8 cellular contexts compared by ENCODE assay signal in the genomic region with DNA sequence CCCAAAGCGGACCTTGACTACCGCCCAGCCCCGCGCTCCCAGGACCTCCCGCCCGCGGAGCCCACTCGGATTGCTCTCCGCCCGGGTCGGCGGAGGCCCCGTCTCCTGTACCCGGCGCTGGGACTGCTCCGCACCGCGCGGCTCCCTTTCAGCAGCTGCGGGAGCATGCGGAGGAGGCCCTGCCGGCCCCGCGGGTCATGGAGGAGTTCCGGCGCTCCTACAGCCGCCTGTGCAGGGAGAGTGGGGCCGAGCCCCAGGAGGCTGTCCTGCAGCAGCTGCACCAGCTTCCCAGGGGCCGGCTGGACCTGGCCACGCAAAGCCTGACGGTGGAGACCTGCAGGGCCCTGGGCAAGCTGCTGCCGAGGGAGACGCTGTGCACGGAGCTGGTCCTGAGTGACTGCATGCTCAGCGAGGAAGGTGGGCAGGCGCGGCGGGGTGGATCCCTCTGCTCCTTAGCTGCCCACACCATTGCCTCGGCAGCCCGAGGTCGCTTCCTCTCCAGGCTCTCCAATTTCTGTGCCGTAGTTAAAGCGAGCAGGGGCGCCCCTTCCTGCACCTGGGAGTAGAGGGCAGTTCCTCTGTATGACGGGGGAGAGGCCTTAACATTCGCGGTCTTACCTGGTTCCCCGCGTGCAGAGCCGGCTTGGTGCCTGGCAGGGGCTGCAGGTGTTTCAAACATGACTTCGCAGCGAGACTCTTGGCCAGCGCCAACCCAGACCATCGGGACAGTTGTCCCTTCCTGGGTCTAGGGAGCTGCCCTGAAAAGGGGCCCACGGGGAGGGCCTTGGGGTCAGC. TPM values are rescaled to one million over a fixed set of nuclear protein-coding genes. Genes with fewer than 3 reads are reported as not detected.
DNase-seq lines count a peak whose midpoint lies in the region; ATAC-seq, FAIRE-seq and TF ChIP-seq lines count a peak whose summit lies in the region.

No MANE protein-coding gene starts in this region.

- no TSS peak for BruUV-seq in GM12878 (replicated peaks; lab: Mats Ljungman, UMichigan)

- peak overlapping the region; percentile 80 for H2AFZ ChIP-seq in GM12878 (ENCODE audit: control insufficient read depth, low read depth, low read length)

- peak overlapping the region; percentile 96 for H3K4me2 ChIP-seq in GM12878 (ENCODE audit: control insufficient read depth, insufficient read depth)

- peak overlapping the region; percentile 7; the same call in 1 of the 2 replicates for H3K27ac ChIP-seq in GM12878 (ENCODE audit: control insufficient read depth, insufficient read depth)
- H3K27ac ChIP-seq in liver (ENCODE audit: low read depth in 1 of 2, low read length in 2 of 2), result no peak overlapping the region
- H3K27ac ChIP-seq in tibial nerve, result peak overlapping the region in 2 of 4 donors; percentile 52 to 70

- no peaks in the 10 kb centered on the region for H3K27me3 ChIP-seq in GM12878 (replicated peaks in 1 of 2; ENCODE audit: control insufficient read depth in 2 of 2, insufficient read depth in 2 of 2, low read length in 1 of 2)
- no peaks in the 10 kb centered on the region for H3K27me3 ChIP-seq in liver (ENCODE audit: control insufficient read depth in 4 of 4, insufficient read depth in 4 of 4, low read length in 3 of 4)
- no peaks in the 10 kb centered on the region for H3K27me3 ChIP-seq in tibial nerve

- CTCF ChIA-PET in GM12878 (lab: Yijun Ruan, JAX), result interaction anchor here (0.6 to 5.0 kb wide), 9 partner anchors 12 to 289 kb away, joined by 3 to 89 read pairs (median 5); partner anchors contain the start of genes DCXR and NOTUM

- 5% methylated on average over 37 of the region's 55 CpGs for WGBS in GM12878 (ENCODE audit: insufficient coverage, insufficient replicate concordance, low lambda C conversion rate, missing lambda C conversion rate)
- WGBS in liver, result 7% methylated on average over 55 of the region's 55 CpGs
- WGBS in tibial nerve, 2 donors, result 4 to 13% methylated on average over 3 to 36 of the region's 55 CpGs

- no peak for TF ChIP-seq RAD21 in GM12878 (IDR thresholded peaks at IDR 0.05; ENCODE audit: insufficient read depth, low read depth, low read length)
- no peak for TF ChIP-seq RAD21 in liver (IDR thresholded peaks at IDR 0.05)

- no peak for TF ChIP-seq EP300 in GM12878 (IDR thresholded peaks at IDR 0.05; ENCODE audit: borderline replicate concordance in 1 of 2, control insufficient read depth in 1 of 2, low read depth in 2 of 2, low read length in 2 of 2)
- no peak for TF ChIP-seq EP300 in tibial nerve (IDR thresholded peaks at IDR 0.05)

- DNase-seq in DMS 273 (lab: John Stamatoyannopoulos, UW; ENCODE audit: unreplicated experiment) (peak; percentile 80), DMS 273 treated with DMSO at 0.1 percent for 48 hours (lab: John Stamatoyannopoulos, UW) (no peak), NCI-H146 (lab: John Stamatoyannopoulos, UW) (peak; percentile 62), GM12878 (ENCODE audit: low read depth, low spot score) (no peak), tibial nerve (ENCODE audit: low spot score in 2 of 2) (no peak), cerebellar nuclear complex (lab: John Stamatoyannopoulos, UW) (no peak)

- H3K36me3 ChIP-seq in GM12878 (ENCODE audit: control insufficient read depth in 2 of 2, insufficient read depth in 2 of 2, low read length in 1 of 2) (no peaks in the 10 kb centered on the region; a peak in 2 of 4 replicates), liver (ENCODE audit: control insufficient read depth in 4 of 4, insufficient read depth in 3 of 4, low read depth in 1 of 4, low read length in 3 of 4) (no peaks in the 10 kb centered on the region), tibial nerve (peaks cover 0 to 36% (median 0%) of the 10 kb centered on the region in 3 donors)

- no peaks in the 10 kb centered on the region for H4K20me1 ChIP-seq in GM12878 (ENCODE audit: control insufficient read depth, insufficient read depth)

- RAD21 ChIA-PET in GM12878 (lab: Charles Lee; ENCODE audit: unreplicated experiment), result interaction anchor here (1.0 to 4.4 kb wide), 6 partner anchors 11 to 131 kb away, joined by 3 to 68 read pairs (median 10); partner anchors contain the start of genes DCXR and NOTUM

- POLR2A ChIA-PET in GM12878 (lab: Charles Lee), result interaction anchor here (0.6 to 2.6 kb wide), 8 partner anchors 14 to 132 kb away, joined by 3 to 13 read pairs (median 4); partner anchors contain the start of genes ALYREF, ANAPC11, DCXR and FASN

- H3K79me2 ChIP-seq in GM12878 (ENCODE audit: control insufficient read depth, insufficient read depth, low read length), result peaks cover 26% of the 10 kb centered on the region

- ATAC-seq in GM21528 (IDR thresholded peaks at IDR 0.05; ENCODE audit: low FRiP score, unreplicated experiment) (peak; percentile 0), GM12878 (peak; percentile 3)

- no peak for FAIRE-seq in GM12878 (lab: Jason Lieb, UNC)

- H3K4me3 ChIP-seq in GM12878 (peak overlapping the region; percentile 95), liver (ENCODE audit: low read depth in 1 of 3, low read length in 3 of 3) (peak overlapping the region; percentile 45 to 75 (median 54)), tibial nerve (peak overlapping the region; percentile 73 to 99 (median 76))

- TF ChIP-seq CTCF in GM12878 (IDR thresholded peaks at IDR 0.05 in 2 of 3, conservative IDR thresholded peaks at IDR 0.05 in 1 of 3; ENCODE audit: control insufficient read depth in 2 of 3, extremely low read depth in 1 of 3, insufficient read depth in 1 of 3, low read depth in 3 of 3, low read length in 3 of 3) (no peak), liver (IDR thresholded peaks at IDR 0.05; ENCODE audit: low read depth, low read length, missing input control) (no peak), tibial nerve (IDR thresholded peaks at IDR 0.05) (no peak)

- in situ Hi-C loops in GM12878 (cut with MboI), result no loop called here

- SMC1A ChIA-PET in GM12878 (lab: Charles Lee; ENCODE audit: uncharacterized antibody, unreplicated experiment), result interaction anchor here (0.9 to 1.7 kb wide), 3 partner anchors 14 to 64 kb away, joined by 3 to 4 read pairs (median 4); partner anchors contain the start of gene DCXR

- TF ChIP-seq POLR2A in GM12878 (IDR thresholded peaks at IDR 0.05; ENCODE audit: low read depth, low read length) (no peak), tibial nerve (IDR thresholded peaks at IDR 0.05) (no peak)

- H3K4me1 ChIP-seq in GM12878 (ENCODE audit: control insufficient read depth, insufficient read depth, low read length) (peaks cover 14% of the 10 kb centered on the region), liver (ENCODE audit: control insufficient read depth in 4 of 4, insufficient read depth in 4 of 4, low read length in 3 of 4) (peaks cover 18 to 68% (median 44%) of the 10 kb centered on the region in 4 donors), tibial nerve (peaks cover 0 to 56% (median 21%) of the 10 kb centered on the region in 4 donors)

- H3K9me3 ChIP-seq in GM12878 (replicated peaks; ENCODE audit: control insufficient read depth, insufficient read depth, low read length) (no peaks in the 10 kb centered on the region), liver (ENCODE audit: control insufficient read depth in 4 of 4, low read length in 3 of 4) (no peaks in the 10 kb centered on the region), tibial nerve (no peaks in the 10 kb centered on the region)

- intact Hi-C loops in GM12878 (cut with micrococcal nuclease; ENCODE audit: unreplicated experiment), result loop anchor here (5.0 kb wide), 1 partner anchor 161 kb away; the partner anchor contains the start of gene P4HB

- peak overlapping the region; percentile 21 for H3K9ac ChIP-seq in GM12878 (ENCODE audit: control insufficient read depth, insufficient read depth, low read length)
- H3K9ac ChIP-seq in liver (ENCODE audit: low read depth in 1 of 2, low read length in 2 of 2), result peak overlapping the region in 1 of 2 donors; percentile 8

RNA-seq across cellular contexts. Expression of gene LRRC45, which starts 0.5 kb away (rescaled TPM):
- 22.5 and 23.4 TPM in 2 replicates for total RNA-seq in GM12878 (2013; cell fraction: nucleolus; rRNA removed)
- total RNA-seq in GM12878 (2014; rRNA removed) (18.6 and 24.2 TPM in 2 replicates), GM12878 (2014; rRNA removed; fragmentation: Illumina TruSeq; extraction: Trizol) (5.9 and 8.9 TPM in 2 replicates), GM12878 (2021) (24.9 and 27.7 TPM in 2 replicates), liver (10 to 100 TPM in 1 of 2 donors, 1 to 10 TPM in 1; 7.2 to 14.1 TPM), tibial nerve (10 to 100 TPM; 13.1 to 25.8 (median 15.3) TPM)
- 2.2 TPM for polyA plus RNA-seq in GM12878 (2011; ENCODE audit: low read depth)
- polyA plus RNA-seq in GM12878 (2011; rRNA removed) (4.5 and 7.7 TPM in 2 replicates), GM12878 (2014; fragmentation: Illumina TruSeq; extraction: Trizol) (2.5 and 3.6 TPM in 2 replicates), GM12878 (2014; fragmentation: Nextera tagmentation; extraction: Ambion mirVana) (under 1 TPM; 0.03 to 0.05 TPM), GM12878 (2014; rRNA removed) (24.2 and 24.4 TPM in 2 replicates), GM12878 (2016; fragmentation: Nextera tagmentation; extraction: Ambion mirVana) (10 to 100 TPM; 12.0 to 13.4 TPM), liver (1 to 10 TPM; 4.0 to 6.8 TPM)
- polyA plus RNA-seq in GM12878 (2011; cell fraction: cytosol; rRNA removed), result 7.3 and 16.6 TPM in 2 replicates
- polyA plus RNA-seq in GM12878 (2011; cell fraction: nucleus; rRNA removed), result 72.6 and 103 TPM in 2 replicates
- 8.6 and 9.9 TPM in 2 replicates for polyA plus RNA-seq in GM12878 (2012)
- polyA minus RNA-seq in GM12878 (2011; rRNA and poly(A)+ RNA removed), result 4.2 and 11.4 TPM in 2 replicates
- polyA minus RNA-seq in GM12878 (2011; cell fraction: cytosol; rRNA and poly(A)+ RNA removed), result 4.7 and 6.4 TPM in 2 replicates
- 12.8 and 27.8 TPM in 2 replicates for polyA minus RNA-seq in GM12878 (2011; cell fraction: nucleus; rRNA and poly(A)+ RNA removed)

RNA-seq across cellular contexts. Expression of gene CENPX, which starts 1.0 kb away (rescaled TPM):
- total RNA-seq in GM12878 (2013; cell fraction: nucleolus; rRNA removed), result 11.1 and 12.5 TPM in 2 replicates
- total RNA-seq in GM12878 (2014; rRNA removed) (84.0 and 101 TPM in 2 replicates), GM12878 (2014; rRNA removed; fragmentation: Illumina TruSeq; extraction: Trizol) (36.1 and 39.4 TPM in 2 replicates), GM12878 (2021) (84.0 and 89.0 TPM in 2 replicates), liver (10 to 100 TPM; 22.5 to 40.6 TPM), tibial nerve (100 to 1,000 TPM in 1 of 4 donors, 10 to 100 TPM in 3; 69.9 to 143 (median 78.0) TPM)
- polyA plus RNA-seq in GM12878 (2011; ENCODE audit: low read depth), result 25.7 TPM
- polyA plus RNA-seq in GM12878 (2011; rRNA removed) (29.3 and 54.8 TPM in 2 replicates), GM12878 (2014; fragmentation: Illumina TruSeq; extraction: Trizol) (4.1 and 26.8 TPM in 2 replicates), GM12878 (2014; fragmentation: Nextera tagmentation; extraction: Ambion mirVana) (10 to 100 TPM; 11.7 to 39.3 TPM), GM12878 (2014; rRNA removed) (111 and 113 TPM in 2 replicates), GM12878 (2016; fragmentation: Nextera tagmentation; extraction: Ambion mirVana) (100 to 1,000 TPM; 181 to 182 TPM), liver (10 to 100 TPM; 49.2 to 83.9 TPM)
- 67.3 and 105 TPM in 2 replicates for polyA plus RNA-seq in GM12878 (2011; cell fraction: cytosol; rRNA removed)
- 77.9 and 82.8 TPM in 2 replicates for polyA plus RNA-seq in GM12878 (2011; cell fraction: nucleus; rRNA removed)
- 34.3 and 37.6 TPM in 2 replicates for polyA plus RNA-seq in GM12878 (2012)
- polyA minus RNA-seq in GM12878 (2011; rRNA and poly(A)+ RNA removed), result 10.0 and 21.6 TPM in 2 replicates
- polyA minus RNA-seq in GM12878 (2011; cell fraction: cytosol; rRNA and poly(A)+ RNA removed), result 10.6 and 11.4 TPM in 2 replicates
- polyA minus RNA-seq in GM12878 (2011; cell fraction: nucleus; rRNA and poly(A)+ RNA removed), result 12.7 and 15.8 TPM in 2 replicates

RNA-seq across cellular contexts. Expression of gene RAC3, which starts 7.8 kb away (rescaled TPM):
- total RNA-seq in GM12878 (2013; cell fraction: nucleolus; rRNA removed), result 2.7 and 4.9 TPM in 2 replicates
- total RNA-seq in GM12878 (2014; rRNA removed) (23.5 and 29.8 TPM in 2 replicates), GM12878 (2014; rRNA removed; fragmentation: Illumina TruSeq; extraction: Trizol) (9.0 and 9.2 TPM in 2 replicates), GM12878 (2021) (14.6 and 16.2 TPM in 2 replicates), liver (1 to 10 TPM; 3.1 to 6.3 TPM), tibial nerve (10 to 100 TPM in 1 of 4 donors, 1 to 10 TPM in 3; 2.4 to 14.7 (median 5.4) TPM)
- 0.71 TPM for polyA plus RNA-seq in GM12878 (2011; ENCODE audit: low read depth)
- polyA plus RNA-seq in GM12878 (2011; rRNA removed) (1.2 and 4.2 TPM in 2 replicates), GM12878 (2014; fragmentation: Illumina TruSeq; extraction: Trizol) (2.8 and 9.8 TPM in 2 replicates), GM12878 (2014; fragmentation: Nextera tagmentation; extraction: Ambion mirVana) (under 1 TPM; 0.11 to 0.16 TPM), GM12878 (2014; rRNA removed) (32.9 and 39.8 TPM in 2 replicates), GM12878 (2016; fragmentation: Nextera tagmentation; extraction: Ambion mirVana) (1 to 10 TPM; 1.7 TPM), liver (1 to 10 TPM in 1 of 2 donors, under 1 TPM in 1; 0.63 to 3.5 TPM)
- 4.7 and 7.5 TPM in 2 replicates for polyA plus RNA-seq in GM12878 (2011; cell fraction: cytosol; rRNA removed)
- 33.2 and 47.4 TPM in 2 replicates for polyA plus RNA-seq in GM12878 (2011; cell fraction: nucleus; rRNA removed)
- 3.4 and 4.9 TPM in 2 replicates for polyA plus RNA-seq in GM12878 (2012)
- polyA minus RNA-seq in GM12878 (2011; rRNA and poly(A)+ RNA removed), result 0.44 and 1.0 TPM in 2 replicates
- 3.1 TPM in 1 of 2 replicates, not detected in the other for polyA minus RNA-seq in GM12878 (2011; cell fraction: cytosol; rRNA and poly(A)+ RNA removed)
- 2.3 and 4.8 TPM in 2 replicates for polyA minus RNA-seq in GM12878 (2011; cell fraction: nucleus; rRNA and poly(A)+ RNA removed)

RNA-seq across cellular contexts. Expression of gene DCXR, which starts 13.9 kb away (rescaled TPM):
- 13.4 and 14.9 TPM in 2 replicates for total RNA-seq in GM12878 (2013; cell fraction: nucleolus; rRNA removed)
- total RNA-seq in GM12878 (2014; rRNA removed) (80.8 and 85.8 TPM in 2 replicates), GM12878 (2014; rRNA removed; fragmentation: Illumina TruSeq; extraction: Trizol) (32.4 and 39.9 TPM in 2 replicates), GM12878 (2021) (110 and 119 TPM in 2 replicates), liver (100 to 1,000 TPM in 1 of 2 donors, 10 to 100 TPM in 1; 58.6 to 504 TPM), tibial nerve (100 to 1,000 TPM; 236 to 347 (median 269) TPM)
- 79.4 TPM for polyA plus RNA-seq in GM12878 (2011; ENCODE audit: low read depth)
- polyA plus RNA-seq in GM12878 (2011; rRNA removed) (29.9 and 66.6 TPM in 2 replicates), GM12878 (2014; fragmentation: Illumina TruSeq; extraction: Trizol) (45.6 and 92.0 TPM in 2 replicates), GM12878 (2014; fragmentation: Nextera tagmentation; extraction: Ambion mirVana) (10 to 100 TPM; 12.3 to 44.8 TPM), GM12878 (2014; rRNA removed) (128 and 151 TPM in 2 replicates), GM12878 (2016; fragmentation: Nextera tagmentation; extraction: Ambion mirVana) (100 to 1,000 TPM; 122 to 139 TPM), liver (1,000 to 10,000 TPM in 1 of 2 donors, 100 to 1,000 TPM in 1; 667 to 1,190 TPM)
- 188 and 195 TPM in 2 replicates for polyA plus RNA-seq in GM12878 (2011; cell fraction: cytosol; rRNA removed)
- 136 and 154 TPM in 2 replicates for polyA plus RNA-seq in GM12878 (2011; cell fraction: nucleus; rRNA removed)
- 73.6 and 79.6 TPM in 2 replicates for polyA plus RNA-seq in GM12878 (2012)
- 53.5 and 69.9 TPM in 2 replicates for polyA minus RNA-seq in GM12878 (2011; rRNA and poly(A)+ RNA removed)
- 23.2 and 25.8 TPM in 2 replicates for polyA minus RNA-seq in GM12878 (2011; cell fraction: cytosol; rRNA and poly(A)+ RNA removed)
- polyA minus RNA-seq in GM12878 (2011; cell fraction: nucleus; rRNA and poly(A)+ RNA removed), result 21.6 and 34.3 TPM in 2 replicates

RNA-seq across cellular contexts. Expression of gene RFNG, which starts 28.0 kb away (rescaled TPM):
- total RNA-seq in GM12878 (2013; cell fraction: nucleolus; rRNA removed), result 23.5 and 23.7 TPM in 2 replicates
- 14.5 and 14.8 TPM in 2 replicates for total RNA-seq in GM12878 (2014; rRNA removed)
- total RNA-seq in GM12878 (2014; rRNA removed; fragmentation: Illumina TruSeq; extraction: Trizol), result 5.2 and 7.8 TPM in 2 replicates
- 17.7 and 19.6 TPM in 2 replicates for total RNA-seq in GM12878 (2021)
- 10.9 TPM for polyA plus RNA-seq in GM12878 (2011; ENCODE audit: low read depth)
- polyA plus RNA-seq in GM12878 (2011; rRNA removed), result 4.4 and 7.1 TPM in 2 replicates
- polyA plus RNA-seq in GM12878 (2011; cell fraction: cytosol; rRNA removed), result 6.6 and 12.0 TPM in 2 replicates
- polyA plus RNA-seq in GM12878 (2011; cell fraction: nucleus; rRNA removed), result 83.6 and 89.3 TPM in 2 replicates
- polyA plus RNA-seq in GM12878 (2012), result 20.4 and 23.3 TPM in 2 replicates
- 1.3 and 7.2 TPM in 2 replicates for polyA plus RNA-seq in GM12878 (2014; fragmentation: Illumina TruSeq; extraction: Trizol)
- under 1 TPM; 0.10 to 0.93 TPM for polyA plus RNA-seq in GM12878 (2014; fragmentation: Nextera tagmentation; extraction: Ambion mirVana)
- 19.0 and 22.4 TPM in 2 replicates for polyA plus RNA-seq in GM12878 (2014; rRNA removed)
- 1 to 10 TPM; 1.6 to 2.6 TPM for polyA plus RNA-seq in GM12878 (2016; fragmentation: Nextera tagmentation; extraction: Ambion mirVana)
- 2.4 and 4.8 TPM in 2 replicates for polyA minus RNA-seq in GM12878 (2011; rRNA and poly(A)+ RNA removed)
- 2.9 and 4.4 TPM in 2 replicates for polyA minus RNA-seq in GM12878 (2011; cell fraction: cytosol; rRNA and poly(A)+ RNA removed)
- polyA minus RNA-seq in GM12878 (2011; cell fraction: nucleus; rRNA and poly(A)+ RNA removed), result 8.1 and 8.2 TPM in 2 replicates
- total RNA-seq in liver, result 10 to 100 TPM; 15.0 to 23.7 TPM
- polyA plus RNA-seq in liver, result 10 to 100 TPM; 23.2 to 36.0 TPM
- total RNA-seq in tibial nerve, result 10 to 100 TPM; 43.5 to 70.2 (median 64.4) TPM

Comparison
In these comparisons a context has a peak if more than half of its experiments do, and no peak if none do; other contexts are left out.
1. DNase-seq: peak in DMS 273 (single experiment) and NCI-H146 (single experiment); none in DMS 273 treated with DMSO at 0.1 percent for 48 hours (single experiment), GM12878 (single experiment), tibial nerve (0 of 2) and cerebellar nuclear complex (0 of 2).
2. Peak in every context shown above with its lines, with median percentiles within 50 percentile points of each other: H3K4me3 ChIP-seq.